Comparison of ENCODE assay signal across 1 cellular context in the genomic region with DNA sequence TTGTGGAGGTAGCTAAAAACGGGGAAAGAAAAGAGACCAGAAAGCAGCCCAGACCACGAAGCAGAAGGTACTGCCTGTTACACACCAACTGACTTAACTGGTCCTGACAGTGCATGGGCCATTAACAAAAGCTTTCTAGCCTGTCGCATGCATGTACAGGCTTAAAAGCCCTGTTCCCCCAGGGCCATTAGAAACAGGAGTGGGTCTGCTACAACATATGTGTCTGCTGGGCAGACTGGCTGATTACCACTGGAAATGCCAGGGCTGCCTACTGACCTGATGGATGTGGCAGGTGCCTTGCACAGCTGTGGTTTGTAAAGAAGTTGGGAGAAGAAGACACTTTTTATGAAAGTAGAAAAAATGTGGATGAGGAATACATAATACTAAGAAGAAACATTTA.
A peak's percentile ranks its signal among the peaks of the same experiment; 100 is the strongest.
TF ChIP-seq lines count a peak whose summit lies in the region.

No MANE protein-coding gene starts in this region.

TF ChIP-seq in SK-N-SH, 30 proteins besides CTCF, POLR2A, EP300 and RAD21 (continued from another document):
- TF ChIP-seq, protein P1, sequence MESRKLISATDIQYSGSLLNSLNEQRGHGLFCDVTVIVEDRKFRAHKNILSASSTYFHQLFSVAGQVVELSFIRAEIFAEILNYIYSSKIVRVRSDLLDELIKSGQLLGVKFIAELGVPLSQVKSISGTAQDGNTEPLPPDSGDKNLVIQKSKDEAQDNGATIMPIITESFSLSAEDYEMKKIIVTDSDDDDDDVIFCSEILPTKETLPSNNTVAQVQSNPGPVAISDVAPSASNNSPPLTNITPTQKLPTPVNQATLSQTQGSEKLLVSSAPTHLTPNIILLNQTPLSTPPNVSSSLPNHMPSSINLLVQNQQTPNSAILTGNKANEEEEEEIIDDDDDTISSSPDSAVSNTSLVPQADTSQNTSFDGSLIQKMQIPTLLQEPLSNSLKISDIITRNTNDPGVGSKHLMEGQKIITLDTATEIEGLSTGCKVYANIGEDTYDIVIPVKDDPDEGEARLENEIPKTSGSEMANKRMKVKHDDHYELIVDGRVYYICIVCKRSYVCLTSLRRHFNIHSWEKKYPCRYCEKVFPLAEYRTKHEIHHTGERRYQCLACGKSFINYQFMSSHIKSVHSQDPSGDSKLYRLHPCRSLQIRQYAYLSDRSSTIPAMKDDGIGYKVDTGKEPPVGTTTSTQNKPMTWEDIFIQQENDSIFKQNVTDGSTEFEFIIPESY (IDR thresholded peaks at IDR 0.05; ENCODE audit: borderline replicate concordance, low read depth), result no peak
- TF ChIP-seq, protein P2, sequence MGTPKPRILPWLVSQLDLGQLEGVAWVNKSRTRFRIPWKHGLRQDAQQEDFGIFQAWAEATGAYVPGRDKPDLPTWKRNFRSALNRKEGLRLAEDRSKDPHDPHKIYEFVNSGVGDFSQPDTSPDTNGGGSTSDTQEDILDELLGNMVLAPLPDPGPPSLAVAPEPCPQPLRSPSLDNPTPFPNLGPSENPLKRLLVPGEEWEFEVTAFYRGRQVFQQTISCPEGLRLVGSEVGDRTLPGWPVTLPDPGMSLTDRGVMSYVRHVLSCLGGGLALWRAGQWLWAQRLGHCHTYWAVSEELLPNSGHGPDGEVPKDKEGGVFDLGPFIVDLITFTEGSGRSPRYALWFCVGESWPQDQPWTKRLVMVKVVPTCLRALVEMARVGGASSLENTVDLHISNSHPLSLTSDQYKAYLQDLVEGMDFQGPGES (IDR thresholded peaks at IDR 0.05; ENCODE audit: low read depth, low read length), result no peak
- TF ChIP-seq TEAD4 (IDR thresholded peaks at IDR 0.05; ENCODE audit: borderline replicate concordance, insufficient read depth) (no peak), RCOR1 (IDR thresholded peaks at IDR 0.05; ENCODE audit: low read length) (peak; percentile 84), ELF1 (IDR thresholded peaks at IDR 0.05) (no peak), SIN3A (IDR thresholded peaks at IDR 0.05; ENCODE audit: borderline replicate concordance, low read depth, low read length) (no peak), FOXJ3 (CRISPR knock-in tag; IDR thresholded peaks at IDR 0.05) (peak; percentile 86), POLR2AphosphoS5 (IDR thresholded peaks at IDR 0.05; ENCODE audit: low read depth, low read length) (no peak), MEF2A (IDR thresholded peaks at IDR 0.05; ENCODE audit: borderline replicate concordance, low read depth) (no peak), GABPA (IDR thresholded peaks at IDR 0.05; ENCODE audit: low read depth) (no peak)
